Comparison of ENCODE assay signal across 23 cellular contexts in genomic region chr5:7331083-7331482, GRCh38.
"Had no signal": no experiment of that assay in that cellular context is flagged by ENCODE, and none has a peak within 500 bp of the region (broad histone marks: within the 10 kb centered on the region; RNA-seq: fewer than 3 reads in every experiment).

No MANE protein-coding gene starts in this region.

- H3K27ac ChIP-seq: gastroesophageal sphincter, hepatocyte, lower lobe of right lung, psoas muscle, suprapubic skin, upper lobe of left lung had no signal

- H3K4me2 ChIP-seq: hepatocyte had no signal

- H3K79me2 ChIP-seq: hepatocyte had no signal

- H3K36me3 ChIP-seq: gastroesophageal sphincter, lower lobe of right lung, suprapubic skin, upper lobe of left lung had no signal

- H3K4me3 Mint-ChIP-seq: activated CD4-positive, alpha-beta memory T cell treated with anti-CD3 and anti-CD28 coated beads for 36 hours; activated naive CD8-positive, alpha-beta T cell; central memory CD8-positive, alpha-beta T cell; immature natural killer cell; naive thymus-derived CD4-positive, alpha-beta T cell; T-helper 2 cell treated with Interferon-gamma antibody and Interleukin-4, amounts not matched to agents 5 μg/mL and 100 μg/mL, for 36 hours had no signal

- H3K9me3 ChIP-seq: lower lobe of right lung, psoas muscle, suprapubic skin had no signal

- H3K27me3 Mint-ChIP-seq: activated CD4-positive, alpha-beta memory T cell treated with anti-CD3 and anti-CD28 coated beads for 36 hours; activated naive CD8-positive, alpha-beta T cell; brain; central memory CD8-positive, alpha-beta T cell had no signal

- H3K27me3 ChIP-seq: gastroesophageal sphincter, hepatocyte, suprapubic skin, upper lobe of left lung had no signal

- H3K9me3 Mint-ChIP-seq: activated CD4-positive, alpha-beta memory T cell treated with anti-CD3 and anti-CD28 coated beads for 36 hours; T-helper 2 cell treated with Interferon-gamma antibody and Interleukin-4, amounts not matched to agents 5 μg/mL and 100 μg/mL, for 36 hours had no signal

- H3K4me3 ChIP-seq: gastroesophageal sphincter, hepatocyte, lower lobe of right lung, psoas muscle, suprapubic skin, upper lobe of left lung had no signal

- H3K27ac Mint-ChIP-seq: activated CD4-positive, alpha-beta memory T cell treated with anti-CD3 and anti-CD28 coated beads for 36 hours; activated naive CD8-positive, alpha-beta T cell; immature natural killer cell; naive thymus-derived CD4-positive, alpha-beta T cell; T-helper 2 cell treated with Interferon-gamma antibody and Interleukin-4, amounts not matched to agents 5 μg/mL and 100 μg/mL, for 36 hours had no signal

- H3K4me1 Mint-ChIP-seq: central memory CD8-positive, alpha-beta T cell; immature natural killer cell; naive thymus-derived CD4-positive, alpha-beta T cell had no signal

- DNase-seq: activated CD4-positive, alpha-beta memory T cell treated with anti-CD3 and anti-CD28 coated beads for 36 hours; activated CD4-positive, alpha-beta T cell treated with anti-CD3 and anti-CD28 coated beads for 1 hour; activated gamma-delta T cell; activated T-cell treated with anti-CD3 and anti-CD28 coated beads, Interleukin-2, amount 50 U/mL, for 48 hours; amygdala; cortex of kidney; effector CD8-positive, alpha-beta T cell; immature natural killer cell; left cardiac atrium; lower lobe of right lung; midbrain; naive thymus-derived CD4-positive, alpha-beta T cell; psoas muscle; stimulated activated CD4-positive, alpha-beta T cell treated with anti-CD3 and anti-CD28 coated beads, Interleukin-12 subunit alpha, Interleukin-12 subunit beta, amount 100 ng/mL, for 4 hours; stimulated activated naive CD4-positive, alpha-beta T cell treated with Interleukin-2 at 50 U/mL for 16 hours; upper lobe of left lung had no signal

- H3K36me3 Mint-ChIP-seq: activated CD4-positive, alpha-beta memory T cell treated with anti-CD3 and anti-CD28 coated beads for 36 hours; activated naive CD8-positive, alpha-beta T cell; brain; naive thymus-derived CD4-positive, alpha-beta T cell had no signal

- H2AFZ ChIP-seq: hepatocyte had no signal

- H3K4me1 ChIP-seq: gastroesophageal sphincter, lower lobe of right lung, psoas muscle, suprapubic skin, upper lobe of left lung had no signal

- ATAC-seq: gastroesophageal sphincter; lower lobe of right lung; naive thymus-derived CD4-positive, alpha-beta T cell; psoas muscle had no signal
